16 cellular contexts compared by ENCODE assay signal in genomic region chr1:113768916-113769598, GRCh38. TPM values are rescaled to one million over a fixed set of nuclear protein-coding genes. Genes with fewer than 3 reads are reported as not detected.
A peak's percentile ranks its signal among the peaks of the same experiment; 100 is the strongest.
DNase-seq lines count a peak whose midpoint lies in the region; ATAC-seq lines count a peak whose summit lies in the region.
"Had no signal": no experiment of that assay in that cellular context is flagged by ENCODE, and none has a peak within 500 bp of the region (broad histone marks: within the 10 kb centered on the region; RNA-seq: fewer than 3 reads in every experiment).

No MANE protein-coding gene starts in this region.

- H3K36me3 ChIP-seq in ectodermal cell (ENCODE audit: control insufficient read depth, insufficient read depth, low read length) = peaks cover 12% of the 10 kb centered on the region

- H3K9me3 Mint-ChIP-seq in activated T-cell treated with anti-CD3 and anti-CD28 coated beads, Interleukin-2, amount 50 U/mL, for 72 hours = no peaks in the 10 kb centered on the region
- no peaks in the 10 kb centered on the region for H3K9me3 Mint-ChIP-seq in stimulated activated effector memory CD8-positive, alpha-beta T cell treated with anti-CD3 and anti-CD28 coated beads, Interleukin-12 subunit alpha, Interleukin-12 subunit beta, amount 100 ng/mL, for 72 hours
- H3K9me3 Mint-ChIP-seq: activated naive CD4-positive, alpha-beta T cell treated with anti-CD3 and anti-CD28 coated beads, Interleukin-2, amount 10 ng/mL, durations not matched to agents 7 days and 5 days had no signal

- H3K27ac ChIP-seq in ectodermal cell (ENCODE audit: insufficient read depth, low read depth, low read length, poor library complexity, severe bottlenecking) = peak overlapping the region; percentile 88
- H3K27ac ChIP-seq: upper lobe of right lung had no signal

- ATAC-seq in activated T-cell treated with anti-CD3 and anti-CD28 coated beads, Interleukin-2, amount 50 U/mL, for 72 hours (replicated peaks in 1 of 2) = no peak
- ATAC-seq in stimulated activated effector memory CD8-positive, alpha-beta T cell treated with anti-CD3 and anti-CD28 coated beads, Interleukin-12 subunit alpha, Interleukin-12 subunit beta, amount 100 ng/mL, for 72 hours = no peak
- no peak for ATAC-seq in HG03469 (IDR thresholded peaks at IDR 0.05; ENCODE audit: unreplicated experiment)
- no peak for ATAC-seq in Right ventricle myocardium inferior
- ATAC-seq: upper lobe of right lung had no signal

- intact Hi-C loops in Right ventricle myocardium inferior (cut with DNase I) = no loop called here

- no peaks in the 10 kb centered on the region for H3K9me3 ChIP-seq in ectodermal cell (ENCODE audit: control insufficient read depth, low read length)
- H3K9me3 ChIP-seq: upper lobe of right lung had no signal

- H3K4me1 ChIP-seq in ectodermal cell (ENCODE audit: control insufficient read depth, insufficient read depth, low read length) = peaks cover 38% of the 10 kb centered on the region
- H3K4me1 ChIP-seq: upper lobe of right lung had no signal

- no peaks in the 10 kb centered on the region for H3K27me3 ChIP-seq in ectodermal cell (ENCODE audit: control insufficient read depth, insufficient read depth, low read length, poor library complexity, severe bottlenecking)
- H3K27me3 ChIP-seq: upper lobe of right lung had no signal

- WGBS in ectodermal cell, 2 experiments = 0 to 1% methylated on average over 1 of the region's 1 CpG

- H3K4me3 ChIP-seq in ectodermal cell (ENCODE audit: insufficient read depth, low read depth, low read length) = no peak overlapping the region
- H3K4me3 ChIP-seq: upper lobe of right lung had no signal

- H3K4me3 Mint-ChIP-seq in activated T-cell treated with anti-CD3 and anti-CD28 coated beads, Interleukin-2, amount 50 U/mL, for 72 hours = peak overlapping the region in 1 of 2 donors; percentile 2
- no peak overlapping the region for H3K4me3 Mint-ChIP-seq in stimulated activated effector memory CD8-positive, alpha-beta T cell treated with anti-CD3 and anti-CD28 coated beads, Interleukin-12 subunit alpha, Interleukin-12 subunit beta, amount 100 ng/mL, for 72 hours
- H3K4me3 Mint-ChIP-seq: activated naive CD4-positive, alpha-beta T cell treated with anti-CD3 and anti-CD28 coated beads, Interleukin-2, amount 10 ng/mL, durations not matched to agents 7 days and 5 days had no signal

- H3K27ac Mint-ChIP-seq in activated T-cell treated with anti-CD3 and anti-CD28 coated beads, Interleukin-2, amount 50 U/mL, for 72 hours = peak overlapping the region; percentile 8
- peak overlapping the region; percentile 32 for H3K27ac Mint-ChIP-seq in stimulated activated effector memory CD8-positive, alpha-beta T cell treated with anti-CD3 and anti-CD28 coated beads, Interleukin-12 subunit alpha, Interleukin-12 subunit beta, amount 100 ng/mL, for 72 hours

- H3K36me3 Mint-ChIP-seq in activated T-cell treated with anti-CD3 and anti-CD28 coated beads, Interleukin-2, amount 50 U/mL, for 72 hours (ENCODE audit: insufficient read depth in 2 of 2) = peaks cover 5 to 13% of the 10 kb centered on the region in 2 donors
- peaks cover 87% of the 10 kb centered on the region for H3K36me3 Mint-ChIP-seq in stimulated activated effector memory CD8-positive, alpha-beta T cell treated with anti-CD3 and anti-CD28 coated beads, Interleukin-12 subunit alpha, Interleukin-12 subunit beta, amount 100 ng/mL, for 72 hours

- H3K27me3 Mint-ChIP-seq in activated T-cell treated with anti-CD3 and anti-CD28 coated beads, Interleukin-2, amount 50 U/mL, for 72 hours (ENCODE audit: low read depth) = no peaks in the 10 kb centered on the region
- H3K27me3 Mint-ChIP-seq: activated naive CD4-positive, alpha-beta T cell treated with anti-CD3 and anti-CD28 coated beads, Interleukin-2, amount 10 ng/mL, durations not matched to agents 7 days and 5 days had no signal

- no peak for DNase-seq in activated T-cell treated with anti-CD3 and anti-CD28 coated beads, Interleukin-2, amount 50 U/mL, for 72 hours
- no peak for DNase-seq in activated T-cell treated with anti-CD3 and anti-CD28 coated beads, Interleukin-2, amount 50 U/mL, for 48 hours
- DNase-seq in NCI-H82 (lab: John Stamatoyannopoulos, UW) (peak; percentile 74), HT-29 (ENCODE audit: low spot score) (no peak), Right ventricle myocardium inferior (ENCODE audit: missing footprints) (no peak)
- DNase-seq in stimulated activated effector memory CD8-positive, alpha-beta T cell treated with anti-CD3 and anti-CD28 coated beads, Interleukin-12 subunit alpha, Interleukin-12 subunit beta, amount 100 ng/mL, for 72 hours (ENCODE audit: low spot score in 2 of 2) = no peak
- DNase-seq: activated naive CD4-positive, alpha-beta T cell treated with anti-CD3 and anti-CD28 coated beads, Interleukin-2, amount 10 ng/mL, durations not matched to agents 7 days and 5 days; central memory CD4-positive, alpha-beta T cell; erythroblast; GOT3; mesenchymal stem cell; posterior cingulate gyrus; T-helper 1 cell; upper lobe of right lung had no signal

- H3K4me1 Mint-ChIP-seq in activated T-cell treated with anti-CD3 and anti-CD28 coated beads, Interleukin-2, amount 50 U/mL, for 72 hours (ENCODE audit: low read depth) = peaks cover 24% of the 10 kb centered on the region
- H3K4me1 Mint-ChIP-seq in stimulated activated effector memory CD8-positive, alpha-beta T cell treated with anti-CD3 and anti-CD28 coated beads, Interleukin-12 subunit alpha, Interleukin-12 subunit beta, amount 100 ng/mL, for 72 hours = peaks cover 35% of the 10 kb centered on the region

RNA-seq across cellular contexts. Expression of gene PHTF1, which starts 9.8 kb away (rescaled TPM):
- total RNA-seq in activated T-cell treated with anti-CD3 and anti-CD28 coated beads, Interleukin-2, amount 50 U/mL, for 72 hours = 10 to 100 TPM; 12.9 to 16.2 TPM
- 64.1 TPM for polyA plus RNA-seq in ectodermal cell (2013, experiment 1 of 4)
- polyA plus RNA-seq in ectodermal cell (2013, experiment 2 of 4) = 69.5 TPM
- 47.9 TPM for polyA plus RNA-seq in ectodermal cell (2013, experiment 3 of 4)
- 54.3 TPM for polyA plus RNA-seq in ectodermal cell (2013, experiment 4 of 4)
- 11.7 and 16.7 TPM in 2 replicates for total RNA-seq in HT-29 (2014; rRNA removed; shearing (Covaris generic))
- 6.4 TPM for total RNA-seq in Right ventricle myocardium inferior

RNA-seq across cellular contexts. Expression of gene RSBN1, which starts 43.2 kb away (rescaled TPM):
- total RNA-seq in activated T-cell treated with anti-CD3 and anti-CD28 coated beads, Interleukin-2, amount 50 U/mL, for 72 hours = 10 to 100 TPM; 18.4 to 23.9 TPM
- polyA plus RNA-seq in ectodermal cell (2013, experiment 1 of 4) = 15.8 TPM
- polyA plus RNA-seq in ectodermal cell (2013, experiment 2 of 4) = 16.5 TPM
- polyA plus RNA-seq in ectodermal cell (2013, experiment 3 of 4) = 18.0 TPM
- 18.0 TPM for polyA plus RNA-seq in ectodermal cell (2013, experiment 4 of 4)
- total RNA-seq in HT-29 (2014; rRNA removed; shearing (Covaris generic)) = 4.0 and 4.2 TPM in 2 replicates
- total RNA-seq in Right ventricle myocardium inferior = 10.1 TPM
